In genomic region chr5:96024683-96025475, GRCh38 we compare ENCODE assay signal across 22 cellular contexts.
DNase-seq lines count a peak whose midpoint lies in the region; ATAC-seq, FAIRE-seq and TF ChIP-seq lines count a peak whose summit lies in the region.
"Had no signal": no experiment of that assay in that cellular context is flagged by ENCODE, and none has a peak within 500 bp of the region (broad histone marks: within the 10 kb centered on the region; RNA-seq: fewer than 3 reads in every experiment).

No MANE protein-coding gene starts in this region.

- H3K27me3 ChIP-seq in Caco-2 (replicated peaks; ENCODE audit: control insufficient read depth, insufficient read depth, low read length) = no peaks in the 10 kb centered on the region
- no peaks in the 10 kb centered on the region for H3K27me3 ChIP-seq in PC-3 (ENCODE audit: low read length)
- no peaks in the 10 kb centered on the region for H3K27me3 ChIP-seq in pancreas

- H3K4me3 ChIP-seq in Caco-2 (ENCODE audit: low read depth, low read length) (no peak overlapping the region), PC-3 (ENCODE audit: low read length) (no peak overlapping the region), epithelial cell of esophagus (ENCODE audit: low read length) (no peak overlapping the region), pancreas (no peak overlapping the region)
- H3K4me3 ChIP-seq: HAP-1, PC-9, SK-N-MC had no signal

- no peaks in the 10 kb centered on the region for H3K9me2 ChIP-seq in PC-3 (replicated peaks; ENCODE audit: low read length)

- DNase-seq in Caco-2 (no peak), PC-3 (peak; percentile 8), epithelial cell of esophagus (ENCODE audit: low read depth) (peak; percentile 76), pancreas (no peak), NCI-H1048 (lab: John Stamatoyannopoulos, UW) (no peak)
- no peak for DNase-seq in activated CD8-positive, alpha-beta memory T cell treated with anti-CD3 and anti-CD28 coated beads, Interleukin-2, amount 50 U/mL, for 4 hours
- DNase-seq: activated CD4-positive, alpha-beta T cell treated with anti-CD3 and anti-CD28 coated beads for 1 hour; activated effector memory CD4-positive, alpha-beta T cell treated with Interleukin-2 at 50 U/mL for 16 hours; CD8-positive, alpha-beta T cell; DMS79 treated with DMSO at 0.1 percent for 48 hours; effector CD4-positive, alpha-beta T cell; Karpas-422; natural killer cell; NCI-H1417; NCI-H2171 treated with DMSO at 0.1 percent for 48 hours; NCI-H748 treated with DMSO at 0.1 percent for 48 hours; PC-9; T-helper 9 cell had no signal

- peak overlapping the region; percentile 42; the same call in 1 of the 2 replicates for H2AFZ ChIP-seq in PC-3 (ENCODE audit: low read length)

- no peaks in the 10 kb centered on the region for H3K9me3 Mint-ChIP-seq in Caco-2 (ENCODE audit: unreplicated experiment)
- H3K9me3 Mint-ChIP-seq: CD8-positive, alpha-beta T cell; natural killer cell had no signal

- CTCF ChIA-PET in Caco-2 (lab: Charles Lee) = no interaction called here
- CTCF ChIA-PET in PC-3 (lab: Charles Lee) = no interaction called here

- intact Hi-C loops in Caco-2 (cut with micrococcal nuclease; ENCODE audit: unreplicated experiment) (loop anchor here (1.0 kb wide), 1 partner anchor 18 kb away; no protein-coding TSS in a partner anchor), PC-3 (cut with micrococcal nuclease) (loop anchor here (5.0 kb wide), 2 partner anchors 42 to 312 kb away; no protein-coding TSS in a partner anchor), pancreas (cut with DNase I) (no loop called here)

- H3K4me1 ChIP-seq in Caco-2 (peaks cover 32% of the 10 kb centered on the region), PC-3 (ENCODE audit: insufficient read depth, low read length) (peaks cover 52% of the 10 kb centered on the region), pancreas (peaks cover 20 to 25% (median 20%) of the 10 kb centered on the region in 3 donors)
- H3K4me1 ChIP-seq: HAP-1 had no signal

- H3K9me3 ChIP-seq in Caco-2 = no peaks in the 10 kb centered on the region
- no peaks in the 10 kb centered on the region for H3K9me3 ChIP-seq in PC-3 (ENCODE audit: low read length)
- H3K9me3 ChIP-seq in pancreas = no peaks in the 10 kb centered on the region
- H3K9me3 ChIP-seq: HAP-1 had no signal

- H3K4me2 ChIP-seq in PC-3 (ENCODE audit: low read length) = 0 out of 2 replicates have a peak overlapping the region, but pooled peaks have one; percentile 38
- H3K4me2 ChIP-seq: PC-9 had no signal

- WGBS in pancreas, 2 donors = 21 to 30% methylated on average over 6 of the region's 6 CpGs

- peak overlapping the region; percentile 80; the same call in 1 of the 2 replicates for H3K27ac ChIP-seq in PC-3 (ENCODE audit: low read length)
- peak overlapping the region; percentile 24 to 75 (median 46) for H3K27ac ChIP-seq in pancreas
- H3K27ac ChIP-seq: PC-9, SK-N-MC had no signal

- H3K4me1 Mint-ChIP-seq in Caco-2 (ENCODE audit: low read depth, unreplicated experiment) = peaks cover 14% of the 10 kb centered on the region
- H3K4me1 Mint-ChIP-seq: natural killer cell had no signal

- FAIRE-seq in pancreas (lab: Jason Lieb, UNC) = no peak

- peak overlapping the region; percentile 63 for H3K27ac Mint-ChIP-seq in Caco-2 (ENCODE audit: unreplicated experiment)
- H3K27ac Mint-ChIP-seq: CD8-positive, alpha-beta T cell; natural killer cell had no signal

- H3K36me3 Mint-ChIP-seq in Caco-2 (ENCODE audit: insufficient read depth, unreplicated experiment) = no peaks in the 10 kb centered on the region
- H3K36me3 Mint-ChIP-seq: CD8-positive, alpha-beta T cell; natural killer cell had no signal

- no peaks in the 10 kb centered on the region for H3K79me2 ChIP-seq in PC-3 (ENCODE audit: low read length)

- ATAC-seq in PC-3 (no peak), pancreas (peak; percentile 79 to 87 (median 81)), HG03571 (IDR thresholded peaks at IDR 0.05; ENCODE audit: unreplicated experiment) (no peak), HG02610 (IDR thresholded peaks at IDR 0.05; ENCODE audit: unreplicated experiment) (no peak)
- ATAC-seq: CD8-positive, alpha-beta T cell; natural killer cell had no signal

- H3F3A ChIP-seq in PC-3 (ENCODE audit: low read length, unreplicated experiment) = no peaks in the 10 kb centered on the region

- H3K36me3 ChIP-seq in Caco-2 (ENCODE audit: control insufficient read depth, insufficient read depth, low read length) (no peaks in the 10 kb centered on the region), PC-3 (ENCODE audit: low read depth, low read length) (no peaks in the 10 kb centered on the region), pancreas (no peaks in the 10 kb centered on the region)
- H3K36me3 ChIP-seq: HAP-1 had no signal

- TF ChIP-seq CTCF in Caco-2 (IDR thresholded peaks at IDR 0.05; ENCODE audit: insufficient read depth in 1 of 2, low read depth in 1 of 2, low read length in 1 of 2, severe bottlenecking in 1 of 2, unreplicated experiment in 1 of 2) (no peak), PC-3 (conservative IDR thresholded peaks at IDR 0.05; ENCODE audit: low read depth, low read length) (no peak), epithelial cell of esophagus (IDR thresholded peaks at IDR 0.05; ENCODE audit: insufficient read depth, low read depth, low read length, missing control alignments) (no peak), pancreas (IDR thresholded peaks at IDR 0.05) (no peak)

- POLR2A ChIA-PET in Caco-2 (lab: Charles Lee) (no interaction called here), PC-3 (lab: Charles Lee; ENCODE audit: unreplicated experiment) (interaction anchor here (0.6 to 0.7 kb wide), 2 partner anchors 23 to 118 kb away, joined by 3 read pairs; no protein-coding TSS in a partner anchor)

- BruUV-seq in Caco-2 (replicated peaks; lab: Mats Ljungman, UMichigan) (no TSS peak), PC-3 (replicated peaks; lab: Mats Ljungman, UMichigan) (no TSS peak)

- H3K4me3 Mint-ChIP-seq in Caco-2 (ENCODE audit: unreplicated experiment) = no peak overlapping the region
- H3K4me3 Mint-ChIP-seq: CD8-positive, alpha-beta T cell; natural killer cell had no signal

- H3K9ac ChIP-seq in PC-3 (ENCODE audit: low read length) = no peak overlapping the region

- no peaks in the 10 kb centered on the region for H3K27me3 Mint-ChIP-seq in Caco-2 (ENCODE audit: insufficient read depth, unreplicated experiment)

- H4K20me1 ChIP-seq in PC-3 (ENCODE audit: low read length) = no peaks in the 10 kb centered on the region

Comparison
In these comparisons a context has a peak if more than half of its experiments do, and no peak if none do; other contexts are left out.
1. DNase-seq: peak in PC-3 (single experiment) and epithelial cell of esophagus (single experiment); none in Caco-2 (0 of 2), pancreas (0 of 6), NCI-H1048 (single experiment) and activated CD8-positive, alpha-beta memory T cell treated with anti-CD3 and anti-CD28 coated beads, Interleukin-2, amount 50 U/mL, for 4 hours (single experiment).
2. ATAC-seq: peak in pancreas (4 of 4); none in PC-3 (single experiment), HG03571 (single experiment) and HG02610 (single experiment).
3. intact Hi-C loops: an anchor here in Caco-2 (1.0 kb wide) and PC-3 (5.0 kb wide); none called in pancreas.